ENCODE assay signal across 19 cellular contexts in the genomic region with DNA sequence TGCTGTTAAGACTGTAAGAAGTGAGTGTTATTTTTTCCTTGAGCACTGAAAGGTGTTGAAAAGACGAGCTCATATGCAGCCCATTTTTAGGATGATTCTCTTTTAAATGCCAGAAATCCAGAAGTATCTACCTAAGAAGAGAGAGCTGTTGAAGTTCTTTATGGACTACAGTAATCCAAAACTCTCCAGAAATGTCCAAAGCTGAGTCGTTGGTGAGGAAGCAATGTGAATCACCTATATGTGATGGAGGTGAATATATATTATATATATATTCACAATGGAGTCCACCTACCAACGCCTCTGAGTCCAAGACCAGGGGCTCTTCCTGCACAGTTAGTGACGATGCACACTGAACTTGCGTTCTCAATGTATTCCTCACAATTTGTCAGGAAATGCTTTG.
"Had no signal": no experiment of that assay in that cellular context is flagged by ENCODE, and none has a peak within 500 bp of the region (broad histone marks: within the 10 kb centered on the region; RNA-seq: fewer than 3 reads in every experiment).

No MANE protein-coding gene starts in this region.

- H3K4me3 ChIP-seq: dorsolateral prefrontal cortex, left lung, prostate gland, right atrium auricular region, suprapubic skin had no signal

- H3K36me3 Mint-ChIP-seq: type B pancreatic cell had no signal

- DNase-seq: activated CD4-positive, alpha-beta T cell treated with anti-CD3 and anti-CD28 coated beads, Interleukin-2, amount 50 U/mL, for 1 hour; activated CD4-positive, CD25-positive, alpha-beta regulatory T cell treated with anti-CD3 and anti-CD28 coated beads, Interleukin-2, amount 50 U/mL, for 72 hours; activated CD8-positive, alpha-beta memory T cell treated with anti-CD3 and anti-CD28 coated beads, Interleukin-2, amount 50 U/mL, for 4 hours; activated gamma-delta T cell treated with Interleukin-2 at 50 U/mL for 16 hours; activated T-cell treated with anti-CD3 and anti-CD28 coated beads, Interleukin-2, amount 50 U/mL, for 72 hours; dorsolateral prefrontal cortex; kidney; stimulated activated CD4-positive, alpha-beta T cell treated with anti-CD3 and anti-CD28 coated beads, Interleukin-2, amount 100 ng/mL, for 24 hours had no signal

- H3K27ac ChIP-seq: prostate gland, suprapubic skin, VCaP had no signal

- H3K9me3 ChIP-seq: left lung, prostate gland, right atrium auricular region, suprapubic skin had no signal

- H3K36me3 ChIP-seq: left lung, prostate gland, right atrium auricular region, suprapubic skin had no signal

- H3K4me1 ChIP-seq: prostate gland had no signal

- H3K9me3 Mint-ChIP-seq: neural crest cell, type B pancreatic cell had no signal

- FAIRE-seq: frontal cortex had no signal

- H3K4me3 Mint-ChIP-seq: activated T-cell treated with anti-CD3 and anti-CD28 coated beads, Interleukin-2, amount 50 U/mL, for 72 hours; neural crest cell; stimulated activated naive CD8-positive, alpha-beta T cell treated with anti-CD3 and anti-CD28 coated beads, Interleukin-15, Interleukin-2, amounts not matched to agents 100 ng/mL and 50 ng/mL, for 24 hours; T-helper 1 cell treated with Interleukin-12 subunit alpha and Interleukin-12 subunit beta and Interleukin-4 antibody, amounts not matched to agents 30 μg/mL and 1 μg/mL, for 36 hours; type B pancreatic cell had no signal

- H3K27me3 ChIP-seq: dorsolateral prefrontal cortex, left lung, right atrium auricular region, suprapubic skin had no signal

- ATAC-seq: activated naive CD4-positive, alpha-beta T cell treated with anti-CD3 and anti-CD28 coated beads, Interleukin-2, amount 50 U/mL, for 72 hours; activated T-cell treated with anti-CD3 and anti-CD28 coated beads, Interleukin-2, amount 50 U/mL, for 72 hours had no signal
